9 cellular contexts compared by ENCODE assay signal in the genomic region with DNA sequence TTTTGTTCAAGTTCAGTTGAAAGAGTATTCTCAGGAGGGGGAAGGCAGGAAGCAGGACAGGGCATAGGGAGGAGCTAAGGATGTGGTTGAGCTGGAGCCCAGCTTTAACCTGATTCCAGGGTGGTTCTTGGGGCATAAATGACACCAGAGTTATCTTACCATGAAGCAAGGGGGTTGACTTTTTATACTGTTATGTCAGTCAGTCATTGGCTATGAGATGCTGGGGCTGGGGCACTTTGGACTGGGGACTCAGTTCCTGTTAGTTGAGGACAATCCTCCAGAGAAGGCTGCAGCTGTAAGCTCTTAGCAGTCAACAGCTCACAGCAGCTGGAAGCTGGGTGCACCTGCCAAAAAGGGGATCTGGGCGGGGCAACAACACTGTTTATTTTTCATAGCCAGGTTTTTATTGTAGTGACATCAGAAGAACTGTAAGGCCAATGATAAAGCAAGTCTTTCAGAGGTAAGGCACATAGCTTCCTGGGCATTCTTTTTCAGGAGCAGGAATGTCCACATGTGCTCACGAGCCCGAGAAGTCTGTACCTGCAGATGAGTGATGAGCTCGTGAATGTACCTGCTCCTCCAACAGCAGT.
DNase-seq lines count a peak whose midpoint lies in the region; ATAC-seq and TF ChIP-seq lines count a peak whose summit lies in the region.
"Had no signal": no experiment of that assay in that cellular context is flagged by ENCODE, and none has a peak within 500 bp of the region (broad histone marks: within the 10 kb centered on the region; RNA-seq: fewer than 3 reads in every experiment).

No MANE protein-coding gene starts in this region.

- H3K9me3 Mint-ChIP-seq in CD8-positive, alpha-beta T cell, result no peaks in the 10 kb centered on the region
- H3K9me3 Mint-ChIP-seq in stimulated activated naive CD8-positive, alpha-beta T cell treated with anti-CD3 and anti-CD28 coated beads, Interleukin-15, amount 100 ng/mL, for 72 hours, result no peaks in the 10 kb centered on the region

- ATAC-seq in CD8-positive, alpha-beta T cell, result no peak
- peak; percentile 58 for ATAC-seq in GM19438 (IDR thresholded peaks at IDR 0.05; ENCODE audit: low read depth, unreplicated experiment)
- ATAC-seq in HG03571 (IDR thresholded peaks at IDR 0.05; ENCODE audit: unreplicated experiment), result peak; percentile 47
- peak; percentile 45 for ATAC-seq in stimulated activated naive CD8-positive, alpha-beta T cell treated with anti-CD3 and anti-CD28 coated beads, Interleukin-15, amount 100 ng/mL, for 72 hours
- ATAC-seq in activated CD4-positive, CD25-positive, alpha-beta regulatory T cell treated with anti-CD3 and anti-CD28 coated beads, Interleukin-2, amount 50 U/mL, for 24 hours, result no peak

- no peaks in the 10 kb centered on the region for H3K9me3 ChIP-seq in CD8-positive, alpha-beta T cell (ENCODE audit: low read length)

- H3K27me3 ChIP-seq in CD8-positive, alpha-beta T cell (ENCODE audit: insufficient read depth, low read length), result no peaks in the 10 kb centered on the region

- no peaks in the 10 kb centered on the region for H3K27me3 Mint-ChIP-seq in CD8-positive, alpha-beta T cell (ENCODE audit: low read depth)
- no peaks in the 10 kb centered on the region for H3K27me3 Mint-ChIP-seq in stimulated activated naive CD8-positive, alpha-beta T cell treated with anti-CD3 and anti-CD28 coated beads, Interleukin-15, amount 100 ng/mL, for 72 hours

- H3K36me3 Mint-ChIP-seq in CD8-positive, alpha-beta T cell, result no peaks in the 10 kb centered on the region

- H3K4me3 Mint-ChIP-seq in CD8-positive, alpha-beta T cell, result peak overlapping the region; percentile 19
- H3K4me3 Mint-ChIP-seq in stimulated activated naive CD8-positive, alpha-beta T cell treated with anti-CD3 and anti-CD28 coated beads, Interleukin-15, amount 100 ng/mL, for 72 hours, result no peak overlapping the region
- H3K4me3 Mint-ChIP-seq: neural crest cell had no signal

- no peak for DNase-seq in CD8-positive, alpha-beta T cell
- peak; percentile 65 for DNase-seq in SW480 (ENCODE audit: low spot score)
- DNase-seq in stimulated activated naive CD8-positive, alpha-beta T cell treated with anti-CD3 and anti-CD28 coated beads, Interleukin-15, amount 100 ng/mL, for 72 hours, result no peak
- no peak for DNase-seq in activated CD8-positive, alpha-beta memory T cell treated with anti-CD3 and anti-CD28 coated beads, Interleukin-2, amount 50 U/mL, for 48 hours
- no peak for DNase-seq in HCEC 1CT

- CTCF ChIA-PET in CD8-positive, alpha-beta T cell (lab: Charles Lee), result interaction anchor here (0.7 kb wide), 1 partner anchor 266 kb away, joined by 3 read pairs; no protein-coding TSS in a partner anchor

- H3K4me1 ChIP-seq in CD8-positive, alpha-beta T cell (ENCODE audit: insufficient read depth, low read length), result peaks cover 14% of the 10 kb centered on the region

- no peaks in the 10 kb centered on the region for H3K36me3 ChIP-seq in CD8-positive, alpha-beta T cell (ENCODE audit: insufficient read depth, low read length)

- no peak overlapping the region for H3K27ac ChIP-seq in CD8-positive, alpha-beta T cell (ENCODE audit: low read depth, low read length)

- intact Hi-C loops in CD8-positive, alpha-beta T cell (cut with DNase I, micrococcal nuclease), result no loop called here

- peaks cover 22% of the 10 kb centered on the region for H3K4me1 Mint-ChIP-seq in CD8-positive, alpha-beta T cell (ENCODE audit: low read depth)
- H3K4me1 Mint-ChIP-seq in stimulated activated naive CD8-positive, alpha-beta T cell treated with anti-CD3 and anti-CD28 coated beads, Interleukin-15, amount 100 ng/mL, for 72 hours, result peaks cover 18% of the 10 kb centered on the region
- H3K4me1 Mint-ChIP-seq: neural crest cell had no signal

- peak overlapping the region; percentile 33 for H3K27ac Mint-ChIP-seq in CD8-positive, alpha-beta T cell
- peak overlapping the region in 1 of 2 donors; percentile 79 for H3K27ac Mint-ChIP-seq in stimulated activated naive CD8-positive, alpha-beta T cell treated with anti-CD3 and anti-CD28 coated beads, Interleukin-15, amount 100 ng/mL, for 72 hours

- POLR2A ChIA-PET in CD8-positive, alpha-beta T cell (lab: Charles Lee), result interaction anchor here (0.8 to 1.3 kb wide), 3 partner anchors 12 to 72 kb away, joined by 3 read pairs; no protein-coding TSS in a partner anchor

- no peak overlapping the region for H3K4me3 ChIP-seq in CD8-positive, alpha-beta T cell (ENCODE audit: low read depth, low read length)

- no peak for TF ChIP-seq CTCF in CD8-positive, alpha-beta T cell (IDR thresholded peaks at IDR 0.05)

Comparison
In these comparisons a context has a peak if more than half of its experiments do, and no peak if none do; other contexts are left out.
1. ATAC-seq: peak in GM19438 (single experiment), HG03571 (single experiment) and stimulated activated naive CD8-positive, alpha-beta T cell treated with anti-CD3 and anti-CD28 coated beads, Interleukin-15, amount 100 ng/mL, for 72 hours (single experiment); none in CD8-positive, alpha-beta T cell (single experiment) and activated CD4-positive, CD25-positive, alpha-beta regulatory T cell treated with anti-CD3 and anti-CD28 coated beads, Interleukin-2, amount 50 U/mL, for 24 hours (0 of 2).